ENCODE assay signal across 1 cellular context in the genomic region with DNA sequence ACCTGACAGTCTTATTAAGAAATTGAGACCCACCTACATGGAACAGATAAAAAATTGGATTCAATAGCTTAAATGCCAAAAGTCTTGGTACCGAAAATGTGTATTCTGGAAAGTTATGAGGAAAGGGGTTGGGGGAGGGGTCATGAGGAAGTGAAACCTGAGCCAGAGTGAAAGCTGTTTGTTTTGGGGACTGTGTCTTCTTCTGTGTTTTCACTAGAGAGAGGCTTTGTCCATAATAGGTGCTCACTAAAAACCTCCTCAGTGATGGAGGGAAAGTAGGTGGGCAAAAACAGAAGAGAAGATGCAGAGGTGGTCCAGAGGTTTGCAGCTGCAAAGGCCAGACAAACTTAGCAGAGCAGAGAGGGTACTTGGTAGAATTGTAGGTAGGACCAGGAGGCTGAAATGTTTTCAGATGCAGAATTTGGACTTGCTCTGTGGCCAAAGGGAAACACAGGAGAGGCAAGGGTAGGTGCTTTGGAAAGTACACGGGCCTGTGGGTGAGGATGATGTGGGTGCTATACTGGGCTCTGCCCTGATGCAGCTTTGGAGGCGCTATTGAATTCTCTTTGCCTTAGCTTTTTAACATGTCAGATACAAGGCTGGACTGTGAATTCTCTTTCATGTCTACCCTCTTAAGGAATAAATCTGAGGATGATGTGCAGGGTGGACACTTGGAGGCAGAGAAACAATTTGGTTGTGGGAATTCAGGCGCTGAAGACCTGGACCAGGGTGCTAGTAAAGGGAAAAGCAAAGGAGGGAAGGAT.
TF ChIP-seq lines count a peak whose summit lies in the region.

No MANE protein-coding gene starts in this region.

TF ChIP-seq in GM12878, 131 proteins besides CTCF, POLR2A, EP300 and RAD21 (continued from another document):
- TF ChIP-seq, protein P1, sequence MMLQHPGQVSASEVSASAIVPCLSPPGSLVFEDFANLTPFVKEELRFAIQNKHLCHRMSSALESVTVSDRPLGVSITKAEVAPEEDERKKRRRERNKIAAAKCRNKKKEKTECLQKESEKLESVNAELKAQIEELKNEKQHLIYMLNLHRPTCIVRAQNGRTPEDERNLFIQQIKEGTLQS (IDR thresholded peaks at IDR 0.05; ENCODE audit: borderline replicate concordance, extremely low read depth, low read depth, low read length), result no peak
- no peak for TF ChIP-seq BCL11A (IDR thresholded peaks at IDR 0.05; ENCODE audit: low read depth, low read length)
- TF ChIP-seq, protein P2, sequence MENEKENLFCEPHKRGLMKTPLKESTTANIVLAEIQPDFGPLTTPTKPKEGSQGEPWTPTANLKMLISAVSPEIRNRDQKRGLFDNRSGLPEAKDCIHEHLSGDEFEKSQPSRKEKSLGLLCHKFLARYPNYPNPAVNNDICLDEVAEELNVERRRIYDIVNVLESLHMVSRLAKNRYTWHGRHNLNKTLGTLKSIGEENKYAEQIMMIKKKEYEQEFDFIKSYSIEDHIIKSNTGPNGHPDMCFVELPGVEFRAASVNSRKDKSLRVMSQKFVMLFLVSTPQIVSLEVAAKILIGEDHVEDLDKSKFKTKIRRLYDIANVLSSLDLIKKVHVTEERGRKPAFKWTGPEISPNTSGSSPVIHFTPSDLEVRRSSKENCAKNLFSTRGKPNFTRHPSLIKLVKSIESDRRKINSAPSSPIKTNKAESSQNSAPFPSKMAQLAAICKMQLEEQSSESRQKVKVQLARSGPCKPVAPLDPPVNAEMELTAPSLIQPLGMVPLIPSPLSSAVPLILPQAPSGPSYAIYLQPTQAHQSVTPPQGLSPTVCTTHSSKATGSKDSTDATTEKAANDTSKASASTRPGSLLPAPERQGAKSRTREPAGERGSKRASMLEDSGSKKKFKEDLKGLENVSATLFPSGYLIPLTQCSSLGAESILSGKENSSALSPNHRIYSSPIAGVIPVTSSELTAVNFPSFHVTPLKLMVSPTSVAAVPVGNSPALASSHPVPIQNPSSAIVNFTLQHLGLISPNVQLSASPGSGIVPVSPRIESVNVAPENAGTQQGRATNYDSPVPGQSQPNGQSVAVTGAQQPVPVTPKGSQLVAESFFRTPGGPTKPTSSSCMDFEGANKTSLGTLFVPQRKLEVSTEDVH (IDR thresholded peaks at IDR 0.05; ENCODE audit: low read depth, partially characterized antibody), result no peak
- no peak for TF ChIP-seq MYB (IDR thresholded peaks at IDR 0.05; ENCODE audit: borderline replicate concordance, low read depth, low read length)
- TF ChIP-seq TBL1XR1 (IDR thresholded peaks at IDR 0.05; ENCODE audit: low read depth, low read length), result 0 out of 2 replicates have a peak, but pooled peaks have one; percentile 16
- TF ChIP-seq ASH2L (IDR thresholded peaks at IDR 0.05; ENCODE audit: borderline replicate concordance, low read depth), result no peak
- TF ChIP-seq, protein P3, sequence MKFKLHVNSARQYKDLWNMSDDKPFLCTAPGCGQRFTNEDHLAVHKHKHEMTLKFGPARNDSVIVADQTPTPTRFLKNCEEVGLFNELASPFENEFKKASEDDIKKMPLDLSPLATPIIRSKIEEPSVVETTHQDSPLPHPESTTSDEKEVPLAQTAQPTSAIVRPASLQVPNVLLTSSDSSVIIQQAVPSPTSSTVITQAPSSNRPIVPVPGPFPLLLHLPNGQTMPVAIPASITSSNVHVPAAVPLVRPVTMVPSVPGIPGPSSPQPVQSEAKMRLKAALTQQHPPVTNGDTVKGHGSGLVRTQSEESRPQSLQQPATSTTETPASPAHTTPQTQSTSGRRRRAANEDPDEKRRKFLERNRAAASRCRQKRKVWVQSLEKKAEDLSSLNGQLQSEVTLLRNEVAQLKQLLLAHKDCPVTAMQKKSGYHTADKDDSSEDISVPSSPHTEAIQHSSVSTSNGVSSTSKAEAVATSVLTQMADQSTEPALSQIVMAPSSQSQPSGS (IDR thresholded peaks at IDR 0.05; ENCODE audit: low read length), result peak; percentile 8; the same call in 1 of the 2 replicates
- no peak for TF ChIP-seq MYC (IDR thresholded peaks at IDR 0.05; ENCODE audit: insufficient read depth, insufficient read length, insufficient replicate concordance, low read length, severe bottlenecking)
- TF ChIP-seq JUND (IDR thresholded peaks at IDR 0.05; ENCODE audit: low read depth, low read length), result no peak
